Comparison of ENCODE assay signal across 10 cellular contexts in the genomic region with DNA sequence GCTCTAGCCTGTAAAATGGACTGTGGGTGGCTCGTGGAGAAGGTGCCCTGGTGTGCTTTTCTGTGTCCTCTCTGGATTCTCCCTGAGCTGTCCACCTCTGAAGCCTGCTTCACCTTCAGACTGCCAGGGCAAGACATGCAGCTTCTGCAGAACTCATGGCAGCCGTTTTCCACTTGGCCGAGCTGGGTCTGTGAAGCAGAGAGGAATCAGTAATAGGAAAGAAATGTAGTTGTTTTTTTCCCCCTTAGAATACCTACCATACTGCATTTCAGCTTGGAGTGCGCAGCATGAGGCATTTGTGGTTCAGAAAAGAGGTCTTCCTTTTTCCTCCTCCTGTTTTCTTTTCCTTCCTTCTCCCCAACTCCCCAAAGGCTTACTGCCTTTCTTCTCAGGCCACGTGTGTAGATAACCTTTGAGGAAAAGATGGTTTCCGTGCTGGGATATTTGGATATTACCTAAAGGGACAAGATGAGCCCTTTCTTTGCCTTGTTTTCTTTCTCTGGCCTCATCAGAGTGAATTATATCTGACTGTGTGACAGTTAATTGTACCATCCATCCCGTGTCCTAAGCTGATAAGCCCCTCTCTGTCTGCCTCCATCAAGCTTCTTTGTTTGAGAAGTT. TPM values are rescaled to one million over a fixed set of nuclear protein-coding genes. Genes with fewer than 3 reads are reported as not detected.
DNase-seq lines count a peak whose midpoint lies in the region; ATAC-seq and TF ChIP-seq lines count a peak whose summit lies in the region.
"Had no signal": no experiment of that assay in that cellular context is flagged by ENCODE, and none has a peak within 500 bp of the region (broad histone marks: within the 10 kb centered on the region; RNA-seq: fewer than 3 reads in every experiment).

No MANE protein-coding gene starts in this region.

- intact Hi-C loops in heart right ventricle (cut with DNase I) (no loop called here), Right ventricle myocardium inferior (cut with DNase I) (loop anchor here (10.0 kb wide), 1 partner anchor 412 kb away; no protein-coding TSS in a partner anchor), lower lobe of right lung (cut with DNase I) (no loop called here)

- TF ChIP-seq CTCF in heart right ventricle (IDR thresholded peaks at IDR 0.05), result no peak
- TF ChIP-seq CTCF in lower lobe of right lung (IDR thresholded peaks at IDR 0.05), result no peak

- H3K36me3 Mint-ChIP-seq in activated naive CD8-positive, alpha-beta T cell, result no peaks in the 10 kb centered on the region

- H3K4me1 ChIP-seq in heart right ventricle (peaks cover 12 to 90% (median 75%) of the 10 kb centered on the region in 9 donors), lower lobe of right lung (peaks cover 77% of the 10 kb centered on the region), urinary bladder (ENCODE audit: insufficient read depth) (peaks cover 6% of the 10 kb centered on the region)

- H3K9me3 Mint-ChIP-seq in activated naive CD8-positive, alpha-beta T cell (ENCODE audit: low read depth), result no peaks in the 10 kb centered on the region

- peak in 3 of 8 donors; percentile 18 to 53 (median 29) for ATAC-seq in heart right ventricle
- ATAC-seq in Right ventricle myocardium inferior, result no peak
- ATAC-seq in lower lobe of right lung, result no peak
- no peak for ATAC-seq in GM21381 (IDR thresholded peaks at IDR 0.05; ENCODE audit: unreplicated experiment)
- no peak for ATAC-seq in HG03159 (IDR thresholded peaks at IDR 0.05; ENCODE audit: unreplicated experiment)

- peak overlapping the region; percentile 95 for H3K27ac Mint-ChIP-seq in activated naive CD8-positive, alpha-beta T cell

- no peak for DNase-seq in heart right ventricle
- DNase-seq in Right ventricle myocardium inferior (ENCODE audit: missing footprints), result no peak
- DNase-seq in lower lobe of right lung, result no peak
- no peak for DNase-seq in NCI-H524 treated with DMSO at 0.1 percent for 48 hours (lab: John Stamatoyannopoulos, UW)
- DNase-seq: caudate nucleus, GF-D8 had no signal

- H3K36me3 ChIP-seq in heart right ventricle (no peaks in the 10 kb centered on the region), lower lobe of right lung (no peaks in the 10 kb centered on the region), urinary bladder (ENCODE audit: insufficient read depth) (no peaks in the 10 kb centered on the region)

- no peaks in the 10 kb centered on the region for H3K9me3 ChIP-seq in heart right ventricle
- H3K9me3 ChIP-seq in lower lobe of right lung, result no peaks in the 10 kb centered on the region

- H3K27ac ChIP-seq in heart right ventricle (peak overlapping the region in 6 of 10 donors; percentile 27 to 76 (median 61)), lower lobe of right lung (peak overlapping the region; percentile 75), urinary bladder (ENCODE audit: low read depth) (peak overlapping the region; percentile 88)

- no peaks in the 10 kb centered on the region for H3K27me3 Mint-ChIP-seq in activated naive CD8-positive, alpha-beta T cell

- H3K4me3 Mint-ChIP-seq in activated naive CD8-positive, alpha-beta T cell, result peak overlapping the region; percentile 74

- peaks cover 80% of the 10 kb centered on the region for H3K4me1 Mint-ChIP-seq in activated naive CD8-positive, alpha-beta T cell (ENCODE audit: low read depth)

- H3K27me3 ChIP-seq in heart right ventricle (no peaks in the 10 kb centered on the region), lower lobe of right lung (ENCODE audit: low read depth) (no peaks in the 10 kb centered on the region)

- H3K4me3 ChIP-seq in heart right ventricle (no peak overlapping the region), lower lobe of right lung (no peak overlapping the region), urinary bladder (ENCODE audit: low read depth, low read length) (no peak overlapping the region)

- WGBS in heart right ventricle, 2 donors, result 41 to 43% methylated on average over 7 of the region's 7 CpGs
- WGBS in urinary bladder, result 39% methylated on average over 7 of the region's 7 CpGs

RNA-seq across cellular contexts. Expression of gene RREB1, which starts 39.4 kb away (rescaled TPM):
- 10 to 100 TPM; 32.2 to 47.1 (median 36.8) TPM for total RNA-seq in heart right ventricle
- 10 to 100 TPM in 1 of 2 donors, 1 to 10 TPM in 1; 3.0 to 11.4 TPM for polyA plus RNA-seq in heart right ventricle
- total RNA-seq in Right ventricle myocardium inferior, result 34.2 TPM
- total RNA-seq in lower lobe of right lung, result 62.8 TPM
- 25.9 TPM for total RNA-seq in urinary bladder
- 10.8 TPM for polyA plus RNA-seq in urinary bladder
